In genomic region chr3:101853465-101853864, GRCh38 we compare ENCODE assay signal across 11 cellular contexts. TPM values are rescaled to one million over a fixed set of nuclear protein-coding genes. Genes with fewer than 3 reads are reported as not detected.
DNase-seq lines count a peak whose midpoint lies in the region; ATAC-seq and TF ChIP-seq lines count a peak whose summit lies in the region.
"Had no signal": no experiment of that assay in that cellular context is flagged by ENCODE, and none has a peak within 500 bp of the region (broad histone marks: within the 10 kb centered on the region; RNA-seq: fewer than 3 reads in every experiment).

No MANE protein-coding gene starts in this region.

- H3K9me3 ChIP-seq in Caco-2 (no peaks in the 10 kb centered on the region), OCI-LY3 (ENCODE audit: insufficient read depth, low read length) (no peaks in the 10 kb centered on the region), sigmoid colon (no peaks in the 10 kb centered on the region)
- H3K9me3 ChIP-seq: uterus had no signal

- DNase-seq in Caco-2, result no peak
- DNase-seq in epithelial cell of prostate (ENCODE audit: low read depth, low spot score), result no peak
- DNase-seq in sigmoid colon, result no peak
- DNase-seq in foreskin melanocyte, result no peak
- DNase-seq: left ventricle myocardium superior, NCI-H1436 treated with DMSO at 0.1 percent for 48 hours, retina, uterus had no signal

- no peak overlapping the region for H3K27ac Mint-ChIP-seq in Caco-2 (ENCODE audit: unreplicated experiment)

- no peak overlapping the region for H3K9ac ChIP-seq in OCI-LY3 (ENCODE audit: low read length)

- no peaks in the 10 kb centered on the region for H3K27me3 Mint-ChIP-seq in Caco-2 (ENCODE audit: insufficient read depth, unreplicated experiment)

- H4K20me1 ChIP-seq in OCI-LY3 (ENCODE audit: insufficient read depth, low read length), result peaks cover 84% of the 10 kb centered on the region

- H3K4me2 ChIP-seq in OCI-LY3 (ENCODE audit: low read length), result peak overlapping the region; percentile 79; the same call in 1 of the 2 replicates

- TF ChIP-seq POLR2A in sigmoid colon (IDR thresholded peaks at IDR 0.05), result no peak

- 58 to 79% methylated on average over 4 of the region's 4 CpGs for WGBS in sigmoid colon, 2 donors

- H3K36me3 ChIP-seq in Caco-2 (ENCODE audit: control insufficient read depth, insufficient read depth, low read length), result peaks cover 8% of the 10 kb centered on the region
- H3K36me3 ChIP-seq in OCI-LY3 (replicated peaks; ENCODE audit: low read depth, low read length), result peaks cover 88% of the 10 kb centered on the region
- peaks cover 56 to 67% (median 59%) of the 10 kb centered on the region in 4 donors for H3K36me3 ChIP-seq in sigmoid colon
- H3K36me3 ChIP-seq: uterus had no signal

- H3K36me3 Mint-ChIP-seq in Caco-2 (ENCODE audit: insufficient read depth, unreplicated experiment), result peaks cover 86% of the 10 kb centered on the region

- peak overlapping the region; percentile 35 for H3K4me3 Mint-ChIP-seq in Caco-2 (ENCODE audit: unreplicated experiment)

- no peak for TF ChIP-seq EP300 in sigmoid colon (IDR thresholded peaks at IDR 0.05)

- TF ChIP-seq CTCF in Caco-2 (IDR thresholded peaks at IDR 0.05; ENCODE audit: insufficient read depth in 1 of 2, low read depth in 1 of 2, low read length in 1 of 2, severe bottlenecking in 1 of 2, unreplicated experiment in 1 of 2) (no peak), OCI-LY3 (IDR thresholded peaks at IDR 0.05; ENCODE audit: low read depth, low read length) (no peak), sigmoid colon (IDR thresholded peaks at IDR 0.05) (no peak)

- POLR2A ChIA-PET in Caco-2 (lab: Charles Lee), result no interaction called here

- peaks cover 41% of the 10 kb centered on the region for H3K4me1 Mint-ChIP-seq in Caco-2 (ENCODE audit: low read depth, unreplicated experiment)

- H3K9me3 Mint-ChIP-seq in Caco-2 (ENCODE audit: unreplicated experiment), result no peaks in the 10 kb centered on the region

- H3K27me3 ChIP-seq in Caco-2 (replicated peaks; ENCODE audit: control insufficient read depth, insufficient read depth, low read length) (no peaks in the 10 kb centered on the region), OCI-LY3 (ENCODE audit: low read depth, low read length) (no peaks in the 10 kb centered on the region), sigmoid colon (no peaks in the 10 kb centered on the region)
- H3K27me3 ChIP-seq: uterus had no signal

- H3K79me2 ChIP-seq in OCI-LY3 (ENCODE audit: low read length), result peaks cover 88% of the 10 kb centered on the region

- intact Hi-C loops in Caco-2 (cut with micrococcal nuclease; ENCODE audit: unreplicated experiment), result no loop called here
- intact Hi-C loops in sigmoid colon (cut with DNase I), result loop anchor here (5.0 kb wide), 1 partner anchor 374 kb away; no protein-coding TSS in a partner anchor

- no TSS peak for BruUV-seq in Caco-2 (replicated peaks; lab: Mats Ljungman, UMichigan)

- H3K4me3 ChIP-seq in Caco-2 (ENCODE audit: low read depth, low read length), result no peak overlapping the region
- H3K4me3 ChIP-seq in OCI-LY3 (ENCODE audit: low read length), result no peak overlapping the region
- H3K4me3 ChIP-seq in sigmoid colon, result peak overlapping the region; percentile 5 to 95 (median 49)

- H3K27ac ChIP-seq in OCI-LY3 (ENCODE audit: low read length) (peak overlapping the region; percentile 19), epithelial cell of prostate (peak overlapping the region; percentile 95), sigmoid colon (peak overlapping the region; percentile 34 to 99 (median 96))

- H2AFZ ChIP-seq in OCI-LY3 (ENCODE audit: low read depth, low read length), result no peak overlapping the region

- ATAC-seq in HG03139 (IDR thresholded peaks at IDR 0.05; ENCODE audit: unreplicated experiment), result no peak
- no peak for ATAC-seq in GM18867 (IDR thresholded peaks at IDR 0.05; ENCODE audit: unreplicated experiment)
- ATAC-seq: left ventricle myocardium superior had no signal

- peaks cover 35% of the 10 kb centered on the region for H3K4me1 ChIP-seq in Caco-2
- H3K4me1 ChIP-seq in OCI-LY3 (ENCODE audit: low read length), result peaks cover 61% of the 10 kb centered on the region
- peaks cover 0 to 34% (median 22%) of the 10 kb centered on the region in 4 donors for H3K4me1 ChIP-seq in sigmoid colon

- CTCF ChIA-PET in Caco-2 (lab: Charles Lee), result no interaction called here

RNA-seq across cellular contexts. Expression of gene NFKBIZ, which starts 4.2 kb away (rescaled TPM):
- total RNA-seq in Caco-2 (2022) (20.2 and 24.5 TPM in 2 replicates), sigmoid colon (100 to 1,000 TPM in 1 of 4 donors, 10 to 100 TPM in 3; 49.9 to 121 (median 58.1) TPM)
- polyA plus RNA-seq in sigmoid colon, result 10 to 100 TPM in 2 of 3 donors, 1 to 10 TPM in 1; 4.2 to 55.0 (median 14.3) TPM

Comparison
In these comparisons a context has a peak if more than half of its experiments do, and no peak if none do; other contexts are left out.
1. H3K4me3 ChIP-seq: peak in sigmoid colon (4 of 4); none in Caco-2 (single experiment) and OCI-LY3 (single experiment).
2. H3K27ac ChIP-seq: peak in every context shown above with its lines; median percentile 96 in sigmoid colon; 95 in epithelial cell of prostate; 19 in OCI-LY3.